Comparison of ENCODE assay signal across 8 cellular contexts in the genomic region with DNA sequence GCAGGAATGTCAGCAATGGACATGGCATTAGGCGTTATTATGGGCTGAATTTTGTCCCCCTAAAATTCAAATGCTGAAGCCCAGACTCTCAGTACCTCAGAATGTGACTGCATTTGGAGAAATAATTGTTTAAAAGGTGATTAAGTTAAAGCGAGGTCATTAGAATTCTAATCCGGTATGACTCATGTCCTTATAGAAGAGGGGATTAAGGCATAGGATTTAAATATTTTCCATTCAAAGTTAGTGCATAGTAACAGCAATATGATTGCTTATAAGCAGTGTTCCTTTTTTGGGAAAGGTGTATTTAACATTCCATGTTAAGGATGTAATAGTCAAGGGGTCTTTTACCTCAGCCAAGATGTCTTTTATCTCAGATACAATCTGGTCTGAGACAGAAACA.
"Had no signal": no experiment of that assay in that cellular context is flagged by ENCODE, and none has a peak within 500 bp of the region (broad histone marks: within the 10 kb centered on the region; RNA-seq: fewer than 3 reads in every experiment).

No MANE protein-coding gene starts in this region.

- H3K27ac Mint-ChIP-seq: GM23338, H9 had no signal

- H3K4me3 Mint-ChIP-seq: GM23338, H9 had no signal

- H2AFZ ChIP-seq: GM23338 had no signal

- H3K4me2 ChIP-seq: GM23338 had no signal

- DNase-seq: H9, HCEC 1CT, IMR-90 had no signal

- H3K9me3 Mint-ChIP-seq: GM23338, H9 had no signal

- ATAC-seq: GM23338, K562 had no signal

- H3K4me3 ChIP-seq: GM23338, K562 had no signal

- FAIRE-seq: H1, H54, HTR-8/SVneo, K562 had no signal
